In genomic region chr18:3864669-3865298, GRCh38 we compare ENCODE assay signal across 27 cellular contexts.
"Had no signal": no experiment of that assay in that cellular context is flagged by ENCODE, and none has a peak within 500 bp of the region (broad histone marks: within the 10 kb centered on the region; RNA-seq: fewer than 3 reads in every experiment).

No MANE protein-coding gene starts in this region.

- DNase-seq: hippocampal formation; kidney glomerular epithelial cell; left cardiac atrium; lower lobe of right lung; mammary epithelial cell; mesenchymal stem cell; naive thymus-derived CD8-positive, alpha-beta T cell; nephron progenitor cell; ovary; stimulated activated CD4-positive, alpha-beta T cell treated with anti-CD3 and anti-CD28 coated beads, Interleukin-12 subunit alpha, Interleukin-12 subunit beta, amount 100 ng/mL, for 4 hours; stimulated activated CD4-positive, alpha-beta T cell treated with anti-CD3 and anti-CD28 coated beads, Interleukin-15, amount 100 ng/mL, for 24 hours; stimulated activated CD4-positive, alpha-beta T cell treated with anti-CD3 and anti-CD28 coated beads, Interleukin-2, amount 100 ng/mL, for 24 hours; stimulated activated CD4-positive, alpha-beta T cell treated with anti-CD3 and anti-CD28 coated beads, Interleukin-4, amount 100 ng/mL, for 1 hour; stimulated activated naive B cell treated with anti-CD40 and anti-IgM and Interleukin-4, amounts not matched to agents 10 μg/mL and 1 μg/mL and 100 μg/mL, for 72 hours; stimulated activated naive CD8-positive, alpha-beta T cell treated with anti-CD3 and anti-CD28 coated beads, Interleukin-15, Interleukin-2, amounts not matched to agents 100 U/mL and 50 U/mL, for 24 hours; stomach; testis; thyroid gland; transverse colon; upper lobe of left lung had no signal

- H3K36me3 ChIP-seq: lower lobe of right lung, neural progenitor cell, ovary, right atrium auricular region, stomach, thyroid gland, transverse colon, upper lobe of left lung had no signal

- H3K4me3 Mint-ChIP-seq: naive thymus-derived CD8-positive, alpha-beta T cell; nephron progenitor cell; neural progenitor cell; stimulated activated naive B cell treated with anti-CD40 and anti-IgM and Interleukin-4, amounts not matched to agents 10 μg/mL and 1 μg/mL and 100 μg/mL, for 72 hours had no signal

- H3K27me3 ChIP-seq: neural progenitor cell, ovary, right atrium auricular region, stomach, testis, thyroid gland, transverse colon, upper lobe of left lung had no signal

- H3K27ac ChIP-seq: lower lobe of right lung, neural progenitor cell, ovary, right atrium auricular region, skin epidermis, stomach, testis, thyroid gland, transverse colon, upper lobe of left lung had no signal

- H3K9ac ChIP-seq: neural progenitor cell had no signal

- FAIRE-seq: keratinocyte had no signal

- H3K36me3 Mint-ChIP-seq: naive thymus-derived CD8-positive, alpha-beta T cell; neural progenitor cell; stimulated activated naive B cell treated with anti-CD40 and anti-IgM and Interleukin-4, amounts not matched to agents 10 μg/mL and 1 μg/mL and 100 μg/mL, for 72 hours had no signal

- H2AFZ ChIP-seq: neural progenitor cell had no signal

- ATAC-seq: left cardiac atrium; left lobe of liver; lower lobe of right lung; naive thymus-derived CD8-positive, alpha-beta T cell; sciatic nerve; stimulated activated naive B cell treated with anti-CD40 and anti-IgM and Interleukin-4, amounts not matched to agents 10 μg/mL and 1 μg/mL and 100 μg/mL, for 72 hours; stimulated activated naive CD8-positive, alpha-beta T cell treated with anti-CD3 and anti-CD28 coated beads, Interleukin-15, Interleukin-2, amounts not matched to agents 100 U/mL and 50 U/mL, for 24 hours had no signal

- H3K4me3 ChIP-seq: lower lobe of right lung, neural progenitor cell, ovary, right atrium auricular region, skin epidermis, stomach, testis, thyroid gland, transverse colon, upper lobe of left lung had no signal

- H3K9me3 Mint-ChIP-seq: naive thymus-derived CD8-positive, alpha-beta T cell; nephron progenitor cell; neural progenitor cell; stimulated activated naive B cell treated with anti-CD40 and anti-IgM and Interleukin-4, amounts not matched to agents 10 μg/mL and 1 μg/mL and 100 μg/mL, for 72 hours had no signal

- H3K27ac Mint-ChIP-seq: naive thymus-derived CD8-positive, alpha-beta T cell; nephron progenitor cell; neural progenitor cell; progenitor cell of endocrine pancreas; stimulated activated naive B cell treated with anti-CD40 and anti-IgM and Interleukin-4, amounts not matched to agents 10 μg/mL and 1 μg/mL and 100 μg/mL, for 72 hours had no signal

- H3K4me2 ChIP-seq: neural progenitor cell had no signal

- H3K27me3 Mint-ChIP-seq: progenitor cell of endocrine pancreas had no signal

- H3K9me3 ChIP-seq: lower lobe of right lung, ovary, right atrium auricular region, stomach, testis, thyroid gland, transverse colon, upper lobe of left lung had no signal

- H3K4me1 ChIP-seq: lower lobe of right lung, testis, transverse colon had no signal

- H3K4me1 Mint-ChIP-seq: naive thymus-derived CD8-positive, alpha-beta T cell; stimulated activated naive B cell treated with anti-CD40 and anti-IgM and Interleukin-4, amounts not matched to agents 10 μg/mL and 1 μg/mL and 100 μg/mL, for 72 hours had no signal
